Comparison of ENCODE assay signal across 8 cellular contexts in genomic region chr19:18433039-18433691, GRCh38. TPM values are rescaled to one million over a fixed set of nuclear protein-coding genes. Genes with fewer than 3 reads are reported as not detected.
DNase-seq lines count a peak whose midpoint lies in the region; ATAC-seq and TF ChIP-seq lines count a peak whose summit lies in the region.

No MANE protein-coding gene starts in this region.

- H3K27ac Mint-ChIP-seq in activated naive CD4-positive, alpha-beta T cell treated with anti-CD3 and anti-CD28 coated beads, Interleukin-2, amount 50 U/mL, for 24 hours, result no peak overlapping the region
- no peak overlapping the region for H3K27ac Mint-ChIP-seq in activated naive CD4-positive, alpha-beta T cell treated with anti-CD3 and anti-CD28 coated beads for 36 hours
- no peak overlapping the region for H3K27ac Mint-ChIP-seq in activated T-helper 17 cell treated with anti-CD3 and anti-CD28 coated beads, Interleukin-2, amount 50 U/mL, for 72 hours

- H3K4me1 ChIP-seq in tibial nerve, result peaks cover 0 to 68% (median 39%) of the 10 kb centered on the region in 4 donors

- H3K4me1 Mint-ChIP-seq in activated naive CD4-positive, alpha-beta T cell treated with anti-CD3 and anti-CD28 coated beads, Interleukin-2, amount 50 U/mL, for 24 hours, result peaks cover 12% of the 10 kb centered on the region
- peaks cover 26% of the 10 kb centered on the region for H3K4me1 Mint-ChIP-seq in activated naive CD4-positive, alpha-beta T cell treated with anti-CD3 and anti-CD28 coated beads for 36 hours (ENCODE audit: low read depth)
- no peaks in the 10 kb centered on the region for H3K4me1 Mint-ChIP-seq in activated T-helper 17 cell treated with anti-CD3 and anti-CD28 coated beads, Interleukin-2, amount 50 U/mL, for 72 hours

- H3K27ac ChIP-seq in tibial nerve, result peak overlapping the region in 2 of 4 donors; percentile 70 to 79

- TF ChIP-seq EP300 in tibial nerve (IDR thresholded peaks at IDR 0.05), result no peak

- no peaks in the 10 kb centered on the region for H3K9me3 Mint-ChIP-seq in activated naive CD4-positive, alpha-beta T cell treated with anti-CD3 and anti-CD28 coated beads, Interleukin-2, amount 50 U/mL, for 24 hours
- no peaks in the 10 kb centered on the region for H3K9me3 Mint-ChIP-seq in activated naive CD4-positive, alpha-beta T cell treated with anti-CD3 and anti-CD28 coated beads for 36 hours
- no peaks in the 10 kb centered on the region for H3K9me3 Mint-ChIP-seq in activated T-helper 17 cell treated with anti-CD3 and anti-CD28 coated beads, Interleukin-2, amount 50 U/mL, for 72 hours

- intact Hi-C loops in activated naive CD4-positive, alpha-beta T cell treated with anti-CD3 and anti-CD28 coated beads for 36 hours (cut with micrococcal nuclease), result no loop called here

- ATAC-seq in activated T-helper 17 cell treated with anti-CD3 and anti-CD28 coated beads, Interleukin-2, amount 50 U/mL, for 72 hours (replicated peaks), result no peak
- ATAC-seq in GM21786 (IDR thresholded peaks at IDR 0.05; ENCODE audit: unreplicated experiment) (no peak), HG03097 (IDR thresholded peaks at IDR 0.05; ENCODE audit: low FRiP score, unreplicated experiment) (no peak)

- peak overlapping the region; percentile 77 for H3K4me3 Mint-ChIP-seq in activated naive CD4-positive, alpha-beta T cell treated with anti-CD3 and anti-CD28 coated beads, Interleukin-2, amount 50 U/mL, for 24 hours
- no peak overlapping the region for H3K4me3 Mint-ChIP-seq in activated naive CD4-positive, alpha-beta T cell treated with anti-CD3 and anti-CD28 coated beads for 36 hours
- peak overlapping the region; percentile 30 for H3K4me3 Mint-ChIP-seq in activated T-helper 17 cell treated with anti-CD3 and anti-CD28 coated beads, Interleukin-2, amount 50 U/mL, for 72 hours

- no peaks in the 10 kb centered on the region for H3K27me3 ChIP-seq in tibial nerve

- no peaks in the 10 kb centered on the region for H3K9me3 ChIP-seq in tibial nerve

- TF ChIP-seq POLR2A in tibial nerve (IDR thresholded peaks at IDR 0.05), result no peak

- no peaks in the 10 kb centered on the region for H3K27me3 Mint-ChIP-seq in activated naive CD4-positive, alpha-beta T cell treated with anti-CD3 and anti-CD28 coated beads, Interleukin-2, amount 50 U/mL, for 24 hours
- H3K27me3 Mint-ChIP-seq in activated naive CD4-positive, alpha-beta T cell treated with anti-CD3 and anti-CD28 coated beads for 36 hours (ENCODE audit: low read depth), result no peaks in the 10 kb centered on the region
- H3K27me3 Mint-ChIP-seq in activated T-helper 17 cell treated with anti-CD3 and anti-CD28 coated beads, Interleukin-2, amount 50 U/mL, for 72 hours, result no peaks in the 10 kb centered on the region

- CTCF ChIA-PET in activated naive CD4-positive, alpha-beta T cell treated with anti-CD3 and anti-CD28 coated beads for 36 hours (lab: Charles Lee), result no interaction called here

- peaks cover 0 to 39% (median 0%) of the 10 kb centered on the region in 3 donors for H3K36me3 ChIP-seq in tibial nerve

- 33 to 40% methylated on average over 20 to 26 of the region's 56 CpGs for WGBS in tibial nerve, 2 donors

- DNase-seq in activated naive CD4-positive, alpha-beta T cell treated with anti-CD3 and anti-CD28 coated beads for 36 hours, result no peak
- DNase-seq in iPS-NIHi7 (ENCODE audit: extremely low spot score) (peak; percentile 45), tibial nerve (ENCODE audit: low spot score in 2 of 2) (no peak), NCI-H446 treated with DMSO at 0.1 percent for 48 hours (lab: John Stamatoyannopoulos, UW) (no peak)

- no peaks in the 10 kb centered on the region for H3K36me3 Mint-ChIP-seq in activated naive CD4-positive, alpha-beta T cell treated with anti-CD3 and anti-CD28 coated beads, Interleukin-2, amount 50 U/mL, for 24 hours
- peaks cover 2% of the 10 kb centered on the region for H3K36me3 Mint-ChIP-seq in activated naive CD4-positive, alpha-beta T cell treated with anti-CD3 and anti-CD28 coated beads for 36 hours (ENCODE audit: low read depth)
- H3K36me3 Mint-ChIP-seq in activated T-helper 17 cell treated with anti-CD3 and anti-CD28 coated beads, Interleukin-2, amount 50 U/mL, for 72 hours (ENCODE audit: low read depth), result peaks cover 20% of the 10 kb centered on the region

- no peak for TF ChIP-seq CTCF in tibial nerve (IDR thresholded peaks at IDR 0.05)

- peak overlapping the region; percentile 3 to 58 (median 38) for H3K4me3 ChIP-seq in tibial nerve

RNA-seq across cellular contexts. Expression of gene ISYNA1, which starts 4.8 kb away (rescaled TPM):
- 10 to 100 TPM; 12.3 to 14.3 TPM for total RNA-seq in activated naive CD4-positive, alpha-beta T cell treated with anti-CD3 and anti-CD28 coated beads for 36 hours
- 10 to 100 TPM; 15.9 to 22.0 TPM for total RNA-seq in activated T-helper 17 cell treated with anti-CD3 and anti-CD28 coated beads, Interleukin-2, amount 50 U/mL, for 72 hours
- 10 to 100 TPM; 43.5 to 82.2 (median 52.4) TPM for total RNA-seq in tibial nerve

RNA-seq across cellular contexts. Expression of gene SSBP4, which starts 14.0 kb away (rescaled TPM):
- total RNA-seq in activated naive CD4-positive, alpha-beta T cell treated with anti-CD3 and anti-CD28 coated beads for 36 hours, result 10 to 100 TPM; 62.6 to 71.4 TPM
- 100 to 1,000 TPM in 1 of 2 donors, 10 to 100 TPM in 1; 73.8 to 169 TPM for total RNA-seq in activated T-helper 17 cell treated with anti-CD3 and anti-CD28 coated beads, Interleukin-2, amount 50 U/mL, for 72 hours
- total RNA-seq in tibial nerve, result 100 to 1,000 TPM in 1 of 4 donors, 10 to 100 TPM in 3; 67.4 to 172 (median 84.2) TPM

RNA-seq across cellular contexts. Expression of gene LRRC25, which starts 35.7 kb away (rescaled TPM):
- total RNA-seq in activated naive CD4-positive, alpha-beta T cell treated with anti-CD3 and anti-CD28 coated beads for 36 hours, result not detected
- total RNA-seq in activated T-helper 17 cell treated with anti-CD3 and anti-CD28 coated beads, Interleukin-2, amount 50 U/mL, for 72 hours, result not detected
- 10 to 100 TPM in 2 of 4 donors, 1 to 10 TPM in 2; 9.0 to 13.8 (median 9.8) TPM for total RNA-seq in tibial nerve

RNA-seq across cellular contexts. Expression of gene GDF15, which starts 47.2 kb away (rescaled TPM):
- total RNA-seq in activated naive CD4-positive, alpha-beta T cell treated with anti-CD3 and anti-CD28 coated beads for 36 hours, result under 1 TPM in 1 of 2 experiments, not detected in 1; 0.20 TPM
- under 1 TPM; 0.45 to 0.50 TPM for total RNA-seq in activated T-helper 17 cell treated with anti-CD3 and anti-CD28 coated beads, Interleukin-2, amount 50 U/mL, for 72 hours
- 10 to 100 TPM in 2 of 4 donors, 1 to 10 TPM in 2; 4.2 to 31.0 (median 13.2) TPM for total RNA-seq in tibial nerve

Comparison
In these comparisons a context has a peak if more than half of its experiments do, and no peak if none do; other contexts are left out.
1. RNA of gene LRRC25, which starts 35.7 kb away (total RNA-seq): 9.0 to 13.8 TPM in tibial nerve; not detected in activated naive CD4-positive, alpha-beta T cell treated with anti-CD3 and anti-CD28 coated beads for 36 hours and not detected in activated T-helper 17 cell treated with anti-CD3 and anti-CD28 coated beads, Interleukin-2, amount 50 U/mL, for 72 hours; every median in the first group is over 4 times any median in the second.